1 cellular context compared by ENCODE assay signal in genomic region chr6:49453221-49453620, GRCh38.
TF ChIP-seq lines count a peak whose summit lies in the region.

No MANE protein-coding gene starts in this region.

TF ChIP-seq in SK-N-SH, 30 proteins besides CTCF, POLR2A, EP300 and RAD21 (continued from another document):
- TF ChIP-seq MXI1 (IDR thresholded peaks at IDR 0.05; ENCODE audit: low read depth, low read length) (no peak), SMC3 (IDR thresholded peaks at IDR 0.05; ENCODE audit: low read depth, low read length) (no peak), TCF12 (IDR thresholded peaks at IDR 0.05) (no peak), TAF1 (IDR thresholded peaks at IDR 0.05; ENCODE audit: borderline replicate concordance, low read depth, low read length) (no peak), POLR2AphosphoS5 (IDR thresholded peaks at IDR 0.05; ENCODE audit: low read depth, low read length) (no peak), MEF2A (IDR thresholded peaks at IDR 0.05; ENCODE audit: borderline replicate concordance, low read depth) (no peak)
